In the genomic region with DNA sequence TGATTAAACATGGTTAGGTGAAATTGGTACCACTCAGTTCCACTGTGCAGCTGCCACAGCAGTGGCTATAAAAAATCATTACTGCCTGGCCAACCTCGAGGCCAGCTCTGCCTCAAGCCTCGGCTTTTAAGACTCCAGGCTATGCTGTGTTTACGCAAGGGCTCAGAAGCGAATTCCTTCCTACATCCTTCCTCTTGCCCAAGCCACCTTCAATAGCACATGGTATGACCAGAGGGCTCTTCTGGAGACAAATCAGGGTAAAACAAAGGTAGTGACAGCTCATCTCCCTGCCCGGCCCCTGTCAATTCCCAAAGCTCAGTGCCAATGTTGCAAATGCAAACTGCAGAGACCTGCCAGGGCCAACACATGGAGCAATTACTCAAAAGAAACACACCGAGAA, we compare ENCODE assay signal across 10 cellular contexts. TPM values are rescaled to one million over a fixed set of nuclear protein-coding genes. Genes with fewer than 3 reads are reported as not detected.
DNase-seq lines count a peak whose midpoint lies in the region; ATAC-seq and TF ChIP-seq lines count a peak whose summit lies in the region.
"Had no signal": no experiment of that assay in that cellular context is flagged by ENCODE, and none has a peak within 500 bp of the region (broad histone marks: within the 10 kb centered on the region; RNA-seq: fewer than 3 reads in every experiment).

No MANE protein-coding gene starts in this region.

- H3K4me3 Mint-ChIP-seq in mesothelial cell of epicardium: no peak overlapping the region

- TF ChIP-seq CTCF in mesothelial cell of epicardium (IDR thresholded peaks at IDR 0.05; ENCODE audit: unreplicated experiment): no peak

- H3K9me3 Mint-ChIP-seq in mesothelial cell of epicardium: no peaks in the 10 kb centered on the region
- H3K9me3 Mint-ChIP-seq: CD14-positive monocyte had no signal

- H3K4me1 Mint-ChIP-seq in mesothelial cell of epicardium: peaks cover 62% of the 10 kb centered on the region
- H3K4me1 Mint-ChIP-seq: CD14-positive monocyte had no signal

- no peaks in the 10 kb centered on the region for H3K27me3 Mint-ChIP-seq in mesothelial cell of epicardium (ENCODE audit: low read depth)

- H3K36me3 Mint-ChIP-seq in mesothelial cell of epicardium: peaks cover 12% of the 10 kb centered on the region
- H3K36me3 Mint-ChIP-seq: CD14-positive monocyte had no signal

- DNase-seq in DMS79 (lab: John Stamatoyannopoulos, UW) (peak; percentile 33), NOMO-1 treated with DMSO at 0.1 percent for 48 hours (lab: John Stamatoyannopoulos, UW; ENCODE audit: unreplicated experiment) (peak; percentile 4), dermis blood vessel endothelial cell (peak; percentile 71), mesothelial cell of epicardium (ENCODE audit: low spot score in 2 of 2, unreplicated experiment in 2 of 2) (no peak), HuH-7.5 (ENCODE audit: low spot score) (no peak), 8988T (no peak)
- DNase-seq in stimulated activated CD4-positive, alpha-beta T cell treated with anti-CD3 and anti-CD28 coated beads, Interleukin-4, amount 100 ng/mL, for 24 hours: no peak
- DNase-seq: stimulated activated CD4-positive, alpha-beta T cell treated with anti-CD3 and anti-CD28 coated beads, Interleukin-4, amount 100 ng/mL, for 1 hour had no signal

- ATAC-seq in HG02798 (IDR thresholded peaks at IDR 0.05; ENCODE audit: poor library complexity, unreplicated experiment): no peak

- H3K27ac Mint-ChIP-seq in mesothelial cell of epicardium: peak overlapping the region; percentile 96
- H3K27ac Mint-ChIP-seq: CD14-positive monocyte had no signal

RNA-seq across cellular contexts. Expression of gene NUAK1, which starts 31.9 kb away (rescaled TPM):
- 73.9 and 158 TPM in 2 replicates for total RNA-seq in dermis blood vessel endothelial cell
- 23.4 to 27.0 TPM (median 25.1 TPM) in 3 replicates for total RNA-seq in mesothelial cell of epicardium

Comparison
In these comparisons a context has a peak if more than half of its experiments do, and no peak if none do; other contexts are left out.
1. DNase-seq: peak in DMS79 (single experiment), NOMO-1 treated with DMSO at 0.1 percent for 48 hours (single experiment) and dermis blood vessel endothelial cell (single experiment); none in mesothelial cell of epicardium (0 of 2), stimulated activated CD4-positive, alpha-beta T cell treated with anti-CD3 and anti-CD28 coated beads, Interleukin-4, amount 100 ng/mL, for 24 hours (single experiment), HuH-7.5 (single experiment) and 8988T (single experiment).